1 cellular context compared by ENCODE assay signal in genomic region chr3:120095226-120096165, GRCh38.
A peak's percentile ranks its signal among the peaks of the same experiment; 100 is the strongest.
TF ChIP-seq lines count a peak whose summit lies in the region.

No MANE protein-coding gene starts in this region.

TF ChIP-seq in HepG2, 621 proteins besides CTCF, POLR2A, EP300 and RAD21 (continued from another document and continues in another):
- no peak for TF ChIP-seq KIAA2018 (CRISPR knock-in tag; IDR thresholded peaks at IDR 0.05; ENCODE audit: borderline replicate concordance)
- TF ChIP-seq TERF1 (CRISPR knock-in tag; IDR thresholded peaks at IDR 0.05): no peak
- 0 out of 2 replicates have a peak, but pooled peaks have one; percentile 10 for TF ChIP-seq SALL2 (CRISPR knock-in tag; IDR thresholded peaks at IDR 0.05)
- TF ChIP-seq WIZ (CRISPR knock-in tag; IDR thresholded peaks at IDR 0.05): no peak; the same call in 1 of the 2 replicates
- TF ChIP-seq SMAD9 (CRISPR knock-in tag; IDR thresholded peaks at IDR 0.05): no peak
- 0 out of 2 replicates have a peak, but pooled peaks have one; percentile 74 for TF ChIP-seq ZNF260 (CRISPR knock-in tag; IDR thresholded peaks at IDR 0.05; ENCODE audit: borderline replicate concordance, low read depth)
- TF ChIP-seq ZNF580 (CRISPR knock-in tag; IDR thresholded peaks at IDR 0.05; ENCODE audit: borderline replicate concordance, low read depth): peak; percentile 19; the same call in 1 of the 2 replicates
- TF ChIP-seq ZNF703 (CRISPR knock-in tag; IDR thresholded peaks at IDR 0.05; ENCODE audit: borderline replicate concordance): no peak; the same call in 1 of the 2 replicates
- no peak for TF ChIP-seq SRSF9 (IDR thresholded peaks at IDR 0.05; ENCODE audit: borderline replicate concordance, insufficient read depth, low read depth, low read length, poor library complexity, severe bottlenecking)
- TF ChIP-seq ZNF549 (CRISPR knock-in tag; IDR thresholded peaks at IDR 0.05): no peak
- no peak for TF ChIP-seq CENPT (CRISPR knock-in tag; IDR thresholded peaks at IDR 0.05; ENCODE audit: low read depth)
- TF ChIP-seq MXD3 (CRISPR knock-in tag; IDR thresholded peaks at IDR 0.05): peak; percentile 63
- TF ChIP-seq TBX3 (IDR thresholded peaks at IDR 0.05; ENCODE audit: borderline replicate concordance): no peak
- peak; percentile 66 to 67; a peak in 3 of 4 replicates for TF ChIP-seq HMGXB4 (CRISPR knock-in tag; IDR thresholded peaks at IDR 0.05; ENCODE audit: borderline replicate concordance in 1 of 2, low read depth in 1 of 2)
- TF ChIP-seq HMG20A (CRISPR knock-in tag; IDR thresholded peaks at IDR 0.05; ENCODE audit: borderline replicate concordance): no peak
- TF ChIP-seq ONECUT2 (CRISPR knock-in tag; IDR thresholded peaks at IDR 0.05): no peak
- peak; percentile 29; the same call in 1 of the 2 replicates for TF ChIP-seq SMYD3 (CRISPR knock-in tag; IDR thresholded peaks at IDR 0.05)
- peak; percentile 81; the same call in 1 of the 2 replicates for TF ChIP-seq ZNF335 (CRISPR knock-in tag; IDR thresholded peaks at IDR 0.05)
- peak; percentile 95; the same call in 1 of the 2 replicates for TF ChIP-seq SMAD1 (CRISPR knock-in tag; IDR thresholded peaks at IDR 0.05; ENCODE audit: borderline replicate concordance, low read depth)
- TF ChIP-seq CCDC6 (CRISPR knock-in tag; IDR thresholded peaks at IDR 0.05): peak; percentile 80
- peak; percentile 62; the same call in 1 of the 2 replicates for TF ChIP-seq ZNF510 (CRISPR knock-in tag; IDR thresholded peaks at IDR 0.05; ENCODE audit: low read depth)
- no peak for TF ChIP-seq CBX2 (IDR thresholded peaks at IDR 0.05; ENCODE audit: low read depth, low read length)
- no peak for TF ChIP-seq CBX2 (CRISPR knock-in tag; IDR thresholded peaks at IDR 0.05; ENCODE audit: low read depth)
- no peak for TF ChIP-seq ZBTB8A (CRISPR knock-in tag; IDR thresholded peaks at IDR 0.05; ENCODE audit: borderline replicate concordance, low read depth)
- no peak for TF ChIP-seq HNF4A (CRISPR knock-in tag; IDR thresholded peaks at IDR 0.05)
- TF ChIP-seq CC2D1A (CRISPR knock-in tag; IDR thresholded peaks at IDR 0.05): no peak
- TF ChIP-seq, protein P1, sequence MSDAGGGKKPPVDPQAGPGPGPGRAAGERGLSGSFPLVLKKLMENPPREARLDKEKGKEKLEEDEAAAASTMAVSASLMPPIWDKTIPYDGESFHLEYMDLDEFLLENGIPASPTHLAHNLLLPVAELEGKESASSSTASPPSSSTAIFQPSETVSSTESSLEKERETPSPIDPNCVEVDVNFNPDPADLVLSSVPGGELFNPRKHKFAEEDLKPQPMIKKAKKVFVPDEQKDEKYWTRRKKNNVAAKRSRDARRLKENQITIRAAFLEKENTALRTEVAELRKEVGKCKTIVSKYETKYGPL (CRISPR knock-in tag; IDR thresholded peaks at IDR 0.05): 0 out of 2 replicates have a peak, but pooled peaks have one; percentile 63
- TF ChIP-seq SYNCRIP (IDR thresholded peaks at IDR 0.05; ENCODE audit: insufficient read depth, low read depth, low read length): no peak
- TF ChIP-seq, protein P2, sequence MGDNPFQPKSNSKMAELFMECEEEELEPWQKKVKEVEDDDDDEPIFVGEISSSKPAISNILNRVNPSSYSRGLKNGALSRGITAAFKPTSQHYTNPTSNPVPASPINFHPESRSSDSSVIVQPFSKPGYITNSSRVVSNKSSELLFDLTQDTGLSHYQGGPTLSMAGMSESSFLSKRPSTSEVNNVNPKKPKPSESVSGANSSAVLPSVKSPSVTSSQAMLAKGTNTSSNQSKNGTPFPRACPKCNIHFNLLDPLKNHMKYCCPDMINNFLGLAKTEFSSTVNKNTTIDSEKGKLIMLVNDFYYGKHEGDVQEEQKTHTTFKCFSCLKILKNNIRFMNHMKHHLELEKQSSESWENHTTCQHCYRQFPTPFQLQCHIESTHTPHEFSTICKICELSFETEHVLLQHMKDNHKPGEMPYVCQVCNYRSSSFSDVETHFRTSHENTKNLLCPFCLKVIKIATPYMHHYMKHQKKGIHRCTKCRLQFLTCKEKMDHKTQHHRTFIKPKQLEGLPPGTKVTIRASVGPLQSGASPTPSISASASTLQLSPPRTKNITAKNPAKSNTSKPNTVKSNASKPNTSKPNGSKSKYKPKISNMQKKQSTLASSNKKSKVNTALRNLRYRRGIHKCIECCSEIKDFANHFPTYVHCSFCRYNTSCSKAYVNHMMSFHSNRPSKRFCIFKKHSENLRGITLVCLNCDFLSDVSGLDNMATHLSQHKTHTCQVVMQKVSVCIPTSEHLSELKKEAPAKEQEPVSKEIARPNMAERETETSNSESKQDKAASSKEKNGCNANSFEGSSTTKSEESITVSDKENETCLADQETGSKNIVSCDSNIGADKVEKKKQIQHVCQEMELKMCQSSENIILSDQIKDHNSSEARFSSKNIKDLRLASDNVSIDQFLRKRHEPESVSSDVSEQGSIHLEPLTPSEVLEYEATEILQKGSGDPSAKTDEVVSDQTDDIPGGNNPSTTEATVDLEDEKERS (CRISPR knock-in tag; IDR thresholded peaks at IDR 0.05): peak; percentile 93
- TF ChIP-seq ATF7-NPFF (CRISPR knock-in tag; IDR thresholded peaks at IDR 0.05; ENCODE audit: low read depth): no peak
- TF ChIP-seq, protein P3, sequence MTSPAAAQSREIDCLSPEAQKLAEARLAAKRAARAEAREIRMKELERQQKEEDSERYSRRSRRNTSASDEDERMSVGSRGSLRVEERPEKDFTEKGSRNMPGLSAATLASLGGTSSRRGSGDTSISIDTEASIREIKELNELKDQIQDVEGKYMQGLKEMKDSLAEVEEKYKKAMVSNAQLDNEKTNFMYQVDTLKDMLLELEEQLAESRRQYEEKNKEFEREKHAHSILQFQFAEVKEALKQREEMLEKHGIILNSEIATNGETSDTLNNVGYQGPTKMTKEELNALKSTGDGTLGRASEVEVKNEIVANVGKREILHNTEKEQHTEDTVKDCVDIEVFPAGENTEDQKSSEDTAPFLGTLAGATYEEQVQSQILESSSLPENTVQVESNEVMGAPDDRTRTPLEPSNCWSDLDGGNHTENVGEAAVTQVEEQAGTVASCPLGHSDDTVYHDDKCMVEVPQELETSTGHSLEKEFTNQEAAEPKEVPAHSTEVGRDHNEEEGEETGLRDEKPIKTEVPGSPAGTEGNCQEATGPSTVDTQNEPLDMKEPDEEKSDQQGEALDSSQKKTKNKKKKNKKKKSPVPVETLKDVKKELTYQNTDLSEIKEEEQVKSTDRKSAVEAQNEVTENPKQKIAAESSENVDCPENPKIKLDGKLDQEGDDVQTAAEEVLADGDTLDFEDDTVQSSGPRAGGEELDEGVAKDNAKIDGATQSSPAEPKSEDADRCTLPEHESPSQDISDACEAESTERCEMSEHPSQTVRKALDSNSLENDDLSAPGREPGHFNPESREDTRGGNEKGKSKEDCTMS (CRISPR knock-in tag; conservative IDR thresholded peaks at IDR 0.05): no peak
- 0 out of 2 replicates have a peak, but pooled peaks have one; percentile 13 for TF ChIP-seq SP4 (CRISPR knock-in tag; IDR thresholded peaks at IDR 0.05)
- TF ChIP-seq POLR2G (IDR thresholded peaks at IDR 0.05; ENCODE audit: low read depth, low read length): peak; percentile 95
- no peak for TF ChIP-seq ZNF17 (CRISPR knock-in tag; IDR thresholded peaks at IDR 0.05)
- peak; percentile 93 for TF ChIP-seq HNRNPLL (IDR thresholded peaks at IDR 0.05; ENCODE audit: low read depth, low read length, poor library complexity, severe bottlenecking)
- no peak for TF ChIP-seq ZNF282 (IDR thresholded peaks at IDR 0.05; ENCODE audit: partially characterized antibody)
- TF ChIP-seq NFYC (CRISPR knock-in tag; IDR thresholded peaks at IDR 0.05): no peak
- TF ChIP-seq, protein P4, sequence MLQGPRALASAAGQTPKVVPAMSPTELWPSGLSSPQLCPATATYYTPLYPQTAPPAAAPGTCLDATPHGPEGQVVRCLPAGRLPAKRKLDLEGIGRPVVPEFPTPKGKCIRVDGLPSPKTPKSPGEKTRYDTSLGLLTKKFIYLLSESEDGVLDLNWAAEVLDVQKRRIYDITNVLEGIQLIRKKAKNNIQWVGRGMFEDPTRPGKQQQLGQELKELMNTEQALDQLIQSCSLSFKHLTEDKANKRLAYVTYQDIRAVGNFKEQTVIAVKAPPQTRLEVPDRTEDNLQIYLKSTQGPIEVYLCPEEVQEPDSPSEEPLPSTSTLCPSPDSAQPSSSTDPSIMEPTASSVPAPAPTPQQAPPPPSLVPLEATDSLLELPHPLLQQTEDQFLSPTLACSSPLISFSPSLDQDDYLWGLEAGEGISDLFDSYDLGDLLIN (CRISPR knock-in tag; IDR thresholded peaks at IDR 0.05; ENCODE audit: borderline replicate concordance): peak; percentile 77; the same call in 1 of the 2 replicates
- TF ChIP-seq ELF4 (CRISPR knock-in tag; IDR thresholded peaks at IDR 0.05; ENCODE audit: borderline replicate concordance): no peak
- TF ChIP-seq NR2F6 (IDR thresholded peaks at IDR 0.05): peak; percentile 19; the same call in 1 of the 2 replicates
- TF ChIP-seq NR2F6 (CRISPR knock-in tag; IDR thresholded peaks at IDR 0.05): no peak; the same call in 1 of the 2 replicates
- peak; percentile 90; the same call in 1 of the 2 replicates for TF ChIP-seq ZNF33A (CRISPR knock-in tag; IDR thresholded peaks at IDR 0.05; ENCODE audit: borderline replicate concordance)
- TF ChIP-seq ZNF30 (CRISPR knock-in tag; IDR thresholded peaks at IDR 0.05): no peak
- no peak for TF ChIP-seq ZNF7 (CRISPR knock-in tag; IDR thresholded peaks at IDR 0.05)
- TF ChIP-seq NFE2L1 (CRISPR knock-in tag; IDR thresholded peaks at IDR 0.05; ENCODE audit: borderline replicate concordance): peak; percentile 83; the same call in 1 of the 2 replicates
